In the genomic region with DNA sequence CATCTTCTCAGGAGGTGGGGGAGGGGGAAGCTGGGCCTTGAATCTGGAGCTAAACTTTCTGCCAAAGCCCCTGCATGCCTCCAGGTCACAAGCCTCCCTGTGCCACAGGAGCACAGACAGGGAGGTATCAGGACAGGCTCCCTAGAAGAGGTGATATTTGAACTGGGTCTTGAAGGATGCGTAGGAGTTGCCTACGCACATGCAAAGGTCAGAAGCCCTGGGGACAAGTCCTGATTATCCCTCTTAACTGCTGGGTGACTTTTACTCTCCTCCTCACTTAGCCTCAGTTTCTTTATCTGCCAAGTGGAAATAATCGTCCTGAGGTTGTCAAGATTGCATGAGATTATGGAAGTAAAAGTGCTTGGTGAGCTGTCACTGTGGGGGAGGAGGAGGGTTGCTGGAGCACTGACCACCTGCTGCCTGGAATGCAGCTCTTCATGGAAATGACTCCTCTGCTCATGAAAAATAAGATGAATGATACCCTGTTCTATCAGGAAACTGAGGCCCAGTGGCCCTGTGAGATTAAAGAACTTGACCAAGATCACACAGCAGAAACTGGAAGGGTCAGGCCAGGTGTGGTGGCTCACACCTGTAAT, we compare ENCODE assay signal across 24 cellular contexts. TPM values are rescaled to one million over a fixed set of nuclear protein-coding genes. Genes with fewer than 3 reads are reported as not detected.
A peak's percentile ranks its signal among the peaks of the same experiment; 100 is the strongest.
DNase-seq lines count a peak whose midpoint lies in the region; ATAC-seq, FAIRE-seq and TF ChIP-seq lines count a peak whose summit lies in the region.
"Had no signal": no experiment of that assay in that cellular context is flagged by ENCODE, and none has a peak within 500 bp of the region (broad histone marks: within the 10 kb centered on the region; RNA-seq: fewer than 3 reads in every experiment).

No MANE protein-coding gene starts in this region.

- H3K4me1 ChIP-seq in K562 (replicated peaks in 1 of 2; ENCODE audit: control insufficient read depth in 2 of 2, insufficient read depth in 2 of 2, low read length in 2 of 2) (peaks cover 20 to 33% of the 10 kb centered on the region in 2 experiments), neuronal stem cell (ENCODE audit: control insufficient read depth in 2 of 2, insufficient read depth in 1 of 2, low read depth in 1 of 2, low read length in 2 of 2) (peaks cover 11 to 71% of the 10 kb centered on the region in 2 donors)
- H3K4me1 ChIP-seq: BE2C had no signal

- H3K4me2 ChIP-seq in K562 (ENCODE audit: insufficient read depth, low read length) (no peak overlapping the region), neuronal stem cell (ENCODE audit: insufficient read depth, low read length, poor library complexity, severe bottlenecking) (no peak overlapping the region)

- H3K18ac ChIP-seq in neuronal stem cell (ENCODE audit: low read length): peak overlapping the region; percentile 42

- no peak overlapping the region for H2AK5ac ChIP-seq in neuronal stem cell (ENCODE audit: low read depth, low read length)

- no peak overlapping the region for H2BK120ac ChIP-seq in neuronal stem cell (ENCODE audit: low read depth, low read length)

- in situ Hi-C loops in K562 (cut with MboI): no loop called here

- H3K9me1 ChIP-seq in K562 (ENCODE audit: control insufficient read depth, insufficient read depth, low read length): no peaks in the 10 kb centered on the region

- no peak for TF ChIP-seq POLR2A in K562 (conservative IDR thresholded peaks at IDR 0.05)

- H4K20me1 ChIP-seq in K562 (replicated peaks; ENCODE audit: control insufficient read depth, insufficient read depth, low read length): no peaks in the 10 kb centered on the region

- TF ChIP-seq RAD21 in K562 (CRISPR knock-in tag; conservative IDR thresholded peaks at IDR 0.05 in 1 of 2, IDR thresholded peaks at IDR 0.05 in 1 of 2): no peak

- CTCF ChIA-PET in AG04450 (lab: Charles Lee): interaction anchor here (1.3 to 3.4 kb wide), 4 partner anchors 26 to 121 kb away, joined by 5 to 16 read pairs (median 9); no protein-coding TSS in a partner anchor
- CTCF ChIA-PET in K562 (lab: Yijun Ruan, JAX; ENCODE audit: low intra/inter-chr PET ratio): no interaction called here

- no peak overlapping the region for H2BK15ac ChIP-seq in neuronal stem cell (ENCODE audit: low read length)

- H3K4ac ChIP-seq in neuronal stem cell (ENCODE audit: low read length): no peak overlapping the region

- no peak for DNase-seq in AG04450 (ENCODE audit: low read depth, low spot score)
- peak; percentile 45 for DNase-seq in NCI-H69 (lab: John Stamatoyannopoulos, UW)
- DNase-seq in K562 (ENCODE audit: extremely low read depth in 1 of 4, low spot score in 3 of 4): no peak
- DNase-seq in neuronal stem cell (ENCODE audit: low spot score): no peak
- DNase-seq in retina: no peak
- DNase-seq in frontal cortex (ENCODE audit: low spot score in 2 of 2): no peak
- DNase-seq: activated CD4-positive, alpha-beta T cell treated with anti-CD3 and anti-CD28 coated beads, Interleukin-2, amount 50 U/mL, for 4 hours; activated CD8-positive, alpha-beta memory T cell treated with anti-CD3 and anti-CD28 coated beads, Interleukin-2, amount 50 U/mL, for 48 hours; activated naive CD8-positive, alpha-beta T cell treated with anti-CD3 and anti-CD28 coated beads, Interleukin-2, amount 10 ng/mL, durations not matched to agents 7 days and 5 days; effector memory CD4-positive, alpha-beta T cell; GOT3; left lung; SW 1271; tibial artery had no signal

- no peak overlapping the region for H3K9ac ChIP-seq in K562 (ENCODE audit: insufficient read depth in 1 of 2, low read depth in 2 of 2, low read length in 2 of 2)
- H3K9ac ChIP-seq in neuronal stem cell (ENCODE audit: low read depth, low read length, poor library complexity): no peak overlapping the region

- no peak for TF ChIP-seq EP300 in K562 (IDR thresholded peaks at IDR 0.05; ENCODE audit: low read length)

- no peaks in the 10 kb centered on the region for H3K36me3 ChIP-seq in K562 (ENCODE audit: control insufficient read depth, insufficient read depth, low read length)
- H3K36me3 ChIP-seq in neuronal stem cell (replicated peaks in 1 of 2; ENCODE audit: control insufficient read depth in 2 of 2, insufficient read depth in 2 of 2, low read length in 2 of 2): no peaks in the 10 kb centered on the region
- H3K36me3 ChIP-seq: BE2C, left lung, right atrium auricular region, tibial artery had no signal

- H4K8ac ChIP-seq in neuronal stem cell (ENCODE audit: low read depth, low read length): no peak overlapping the region

- H3K79me1 ChIP-seq in neuronal stem cell (ENCODE audit: low read depth, low read length): no peaks in the 10 kb centered on the region

- no peak overlapping the region for H2BK12ac ChIP-seq in neuronal stem cell (ENCODE audit: low read length)

- no peak overlapping the region for H3K23ac ChIP-seq in neuronal stem cell (ENCODE audit: low read depth, low read length, poor library complexity)

- H4K91ac ChIP-seq in neuronal stem cell (ENCODE audit: low read depth, low read length, poor library complexity): no peak overlapping the region

- ATAC-seq in K562 (no peak), HG03196 (IDR thresholded peaks at IDR 0.05; ENCODE audit: unreplicated experiment) (no peak), HG03571 (IDR thresholded peaks at IDR 0.05; ENCODE audit: unreplicated experiment) (no peak)
- ATAC-seq: activated T-helper 17 cell treated with anti-CD3 and anti-CD28 coated beads, Interleukin-2, amount 50 U/mL, for 72 hours; esophagus mucosa; left lung had no signal

- intact Hi-C loops in K562 (cut with micrococcal nuclease): no loop called here

- no peaks in the 10 kb centered on the region for H3K79me2 ChIP-seq in K562 (ENCODE audit: control insufficient read depth, insufficient read depth, low read length)

- peak overlapping the region; percentile 94 for H3K27ac ChIP-seq in AG04450 (ENCODE audit: low read depth, low read length)
- no peak overlapping the region for H3K27ac ChIP-seq in K562 (ENCODE audit: extremely low read depth, low read depth, low read length)
- H3K27ac ChIP-seq in neuronal stem cell (replicated peaks; ENCODE audit: low read length): no peak overlapping the region
- H3K27ac ChIP-seq: body of pancreas, HL-60, left lung, right atrium auricular region, RWPE1, tibial artery had no signal

- TF ChIP-seq CTCF in AG04450 (IDR thresholded peaks at IDR 0.05; ENCODE audit: low read depth, low read length) (peak; percentile 11; the same call in 1 of the 2 replicates), K562 (IDR thresholded peaks at IDR 0.05 in 2 of 3, conservative IDR thresholded peaks at IDR 0.05 in 1 of 3; ENCODE audit: insufficient read depth in 2 of 3, low read depth in 1 of 3, low read length in 3 of 3) (no peak)

- H3K27me3 ChIP-seq in AG04450 (ENCODE audit: control insufficient read depth, insufficient read depth, low read length) (no peaks in the 10 kb centered on the region), K562 (ENCODE audit: control insufficient read depth in 2 of 2, insufficient read depth in 2 of 2, low read length in 2 of 2) (no peaks in the 10 kb centered on the region; a peak in 1 of 5 replicates), neuronal stem cell (ENCODE audit: control insufficient read depth in 3 of 3, insufficient read depth in 3 of 3, low read depth in 1 of 3, low read length in 3 of 3) (no peaks in the 10 kb centered on the region)
- H3K27me3 ChIP-seq: BE2C, body of pancreas, right atrium auricular region had no signal

- H2AFZ ChIP-seq in K562 (ENCODE audit: low read depth, low read length) (no peak overlapping the region), neuronal stem cell (ENCODE audit: low read length) (no peak overlapping the region)

- 20% methylated on average over 3 of the region's 3 CpGs for WGBS in K562 (ENCODE audit: insufficient coverage, low coverage, missing lambda C conversion rate)
- no CpG with 5 or more reads among the region's 3 CpGs for WGBS in neuronal stem cell (ENCODE audit: extremely low coverage in 2 of 2, insufficient read length in 2 of 2, insufficient replicate concordance in 1 of 2), 2 donors

- BruUV-seq in K562 (replicated peaks; lab: Mats Ljungman, UMichigan): no TSS peak

- H3K9me3 ChIP-seq in AG04450 (ENCODE audit: control insufficient read depth, insufficient read depth, low read length): no peaks in the 10 kb centered on the region
- no peaks in the 10 kb centered on the region for H3K9me3 ChIP-seq in K562 (replicated peaks; ENCODE audit: control insufficient read depth, insufficient read depth, low read depth, low read length)
- no peaks in the 10 kb centered on the region for H3K9me3 ChIP-seq in neuronal stem cell (replicated peaks in 1 of 2; ENCODE audit: control insufficient read depth in 2 of 2, insufficient read depth in 1 of 2, low read depth in 1 of 2, low read length in 2 of 2)
- H3K9me3 ChIP-seq: BE2C, body of pancreas, left lung, right atrium auricular region, tibial artery had no signal

- no peak overlapping the region for H3K14ac ChIP-seq in neuronal stem cell (ENCODE audit: low read length)

- POLR2A ChIA-PET in AG04450 (lab: Yijun Ruan, JAX): interaction anchor here (0.8 to 3.2 kb wide), 7 partner anchors 9 to 106 kb away, joined by 3 to 27 read pairs (median 5); no protein-coding TSS in a partner anchor
- POLR2A ChIA-PET in K562 (lab: Yijun Ruan, JAX): interaction anchor here (0.8 to 2.0 kb wide), 7 partner anchors 8 to 129 kb away, joined by 3 to 8 read pairs (median 3); no protein-coding TSS in a partner anchor

- H2BK5ac ChIP-seq in neuronal stem cell (ENCODE audit: low read length): no peak overlapping the region

- peak; percentile 15 for FAIRE-seq in K562 (lab: Jason Lieb, UNC)
- FAIRE-seq in frontal cortex (lab: Jason Lieb, UNC): no peak

- H3K4me3 ChIP-seq in AG04450 (ENCODE audit: low read depth, low read length) (no peak overlapping the region), K562 (no peak overlapping the region), neuronal stem cell (ENCODE audit: low read length in 2 of 2) (no peak overlapping the region)
- H3K4me3 ChIP-seq: body of pancreas, left lung had no signal

RNA-seq across cellular contexts. Expression of gene LAPTM5, which starts 50.6 kb away (rescaled TPM):
- polyA plus RNA-seq in AG04450 (2011; rRNA removed) (0.43 and 0.53 TPM in 2 replicates), K562 (2011; rRNA removed) (42.5 and 418 TPM in 2 replicates), K562 (2014; fragmentation: Illumina TruSeq; extraction: Trizol) (44.5 and 47.3 TPM in 2 replicates), K562 (2014; fragmentation: Nextera tagmentation; extraction: Ambion mirVana) (1 to 10 TPM; 2.4 to 4.8 TPM), K562 (2014; rRNA removed) (20.3 and 22.2 TPM in 2 replicates)
- 0.83 and 1.6 TPM in 2 replicates for polyA minus RNA-seq in AG04450 (2011; rRNA and poly(A)+ RNA removed)
- total RNA-seq in K562 (2011; cell fraction: chromatin; rRNA removed; ENCODE audit: low replicate concordance): 11.2 and 16.2 TPM in 2 replicates
- total RNA-seq in K562 (2011; cell fraction: nucleolus; rRNA removed): 19.8 and 22.9 TPM in 2 replicates
- total RNA-seq in K562 (2011; cell fraction: nucleoplasm; rRNA removed): 20.3 and 27.1 TPM in 2 replicates
- total RNA-seq in K562 (2014; rRNA removed) (10.7 and 12.3 TPM in 2 replicates), K562 (2014; rRNA removed; fragmentation: Illumina TruSeq; extraction: Trizol) (11.7 and 13.2 TPM in 2 replicates), K562 (2015; rRNA removed; fragmentation: Illumina TruSeq; extraction: Trizol) (44.3 and 44.7 TPM in 2 replicates), K562 (2021) (30.3 and 33.8 TPM in 2 replicates), frontal cortex (3.7 TPM)
- polyA plus RNA-seq in K562 (2011; cell fraction: cytosol; rRNA removed): 103 and 599 TPM in 2 replicates
- polyA plus RNA-seq in K562 (2011; cell fraction: nucleus; rRNA removed): 41.2 and 275 TPM in 2 replicates
- polyA plus RNA-seq in K562 (2012): 63.5 and 133 TPM in 2 replicates
- polyA minus RNA-seq in K562 (2011; rRNA and poly(A)+ RNA removed): 72.1 and 524 TPM in 2 replicates
- 41.0 and 310 TPM in 2 replicates for polyA minus RNA-seq in K562 (2011; cell fraction: cytosol; rRNA and poly(A)+ RNA removed)
- polyA minus RNA-seq in K562 (2011; cell fraction: nucleus; rRNA and poly(A)+ RNA removed): 7.7 and 80.9 TPM in 2 replicates
- polyA plus RNA-seq in neuronal stem cell (2013, experiment 1 of 2): 0.15 TPM
- polyA plus RNA-seq in neuronal stem cell (2013, experiment 2 of 2): 0.10 TPM
- total RNA-seq: A172 had no signal
